In the genomic region with DNA sequence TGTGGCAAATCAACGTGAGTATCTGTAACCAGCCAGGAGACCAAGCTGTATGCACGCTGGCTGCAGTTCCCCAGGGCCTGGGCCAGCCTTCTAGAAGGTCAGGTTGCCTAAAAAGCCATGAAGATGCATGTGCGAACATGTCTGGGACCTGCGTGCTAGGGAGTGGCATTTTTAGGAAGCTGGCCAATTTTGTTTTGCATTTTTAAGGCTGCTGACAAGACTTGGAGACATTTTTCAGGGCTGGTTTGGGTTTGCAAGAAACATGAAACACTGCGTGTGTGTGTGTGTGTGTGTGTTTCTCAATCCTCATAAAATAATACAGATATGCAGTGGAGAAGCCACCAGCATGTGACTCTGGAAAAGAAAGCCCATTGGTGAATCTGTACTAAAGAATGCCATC, we compare ENCODE assay signal across 20 cellular contexts. TPM values are rescaled to one million over a fixed set of nuclear protein-coding genes. Genes with fewer than 3 reads are reported as not detected.
DNase-seq lines count a peak whose midpoint lies in the region; ATAC-seq, FAIRE-seq and TF ChIP-seq lines count a peak whose summit lies in the region.
"Had no signal": no experiment of that assay in that cellular context is flagged by ENCODE, and none has a peak within 500 bp of the region (broad histone marks: within the 10 kb centered on the region; RNA-seq: fewer than 3 reads in every experiment).

No MANE protein-coding gene starts in this region.

- H3K14ac ChIP-seq in trophoblast cell (ENCODE audit: low read length), result no peak overlapping the region

- peaks cover 25% of the 10 kb centered on the region for H3K79me2 ChIP-seq in trophoblast cell (ENCODE audit: control insufficient read depth, insufficient read depth, low read length, poor library complexity)

- H3K4me3 Mint-ChIP-seq in endodermal cell, result no peak overlapping the region
- H3K4me3 Mint-ChIP-seq: B cell had no signal

- H3K4ac ChIP-seq in trophoblast cell (ENCODE audit: low read depth, low read length), result no peak overlapping the region

- no peak overlapping the region for H3K27ac ChIP-seq in endodermal cell (ENCODE audit: low read depth, low read length)
- H3K27ac ChIP-seq in trophoblast cell (ENCODE audit: low read depth, low read length), result peak overlapping the region; percentile 28
- H3K27ac ChIP-seq: body of pancreas, upper lobe of left lung, VCaP had no signal

- no peak overlapping the region for H4K12ac ChIP-seq in trophoblast cell (ENCODE audit: low read depth, low read length)

- H3K36me3 ChIP-seq in endodermal cell (ENCODE audit: control insufficient read depth, insufficient read depth, low read length) (no peaks in the 10 kb centered on the region), trophoblast cell (ENCODE audit: control insufficient read depth in 1 of 2, insufficient read depth in 2 of 2, low read length in 2 of 2) (peaks cover 56 to 81% of the 10 kb centered on the region in 2 experiments)
- H3K36me3 ChIP-seq: upper lobe of left lung had no signal

- H3K79me1 ChIP-seq in trophoblast cell (ENCODE audit: low read length), result peaks cover 21% of the 10 kb centered on the region

- no peak overlapping the region for H2AFZ ChIP-seq in trophoblast cell (ENCODE audit: insufficient read depth, low read length, poor library complexity)
- H2AFZ ChIP-seq: PC-9 had no signal

- no peak overlapping the region for H3K4me3 ChIP-seq in endodermal cell (ENCODE audit: low read length)
- no peak overlapping the region for H3K4me3 ChIP-seq in trophoblast cell (ENCODE audit: low read depth, low read length)
- H3K4me3 ChIP-seq: body of pancreas, PC-9, upper lobe of left lung had no signal

- WGBS in endodermal cell (ENCODE audit: insufficient coverage in 1 of 2, insufficient read length in 1 of 2), 2 experiments, result 90 to 98% methylated on average over 4 of the region's 5 CpGs
- WGBS in trophoblast cell (ENCODE audit: extremely low coverage, insufficient coverage, insufficient read length), result no CpG with 5 or more reads among the region's 5 CpGs

- no peak for TF ChIP-seq CTCF in endodermal cell (conservative IDR thresholded peaks at IDR 0.05)

- no peak overlapping the region for H4K8ac ChIP-seq in trophoblast cell (ENCODE audit: low read depth, low read length)

- no peak overlapping the region for H3K9ac ChIP-seq in endodermal cell (ENCODE audit: extremely low read depth, low read length, poor library complexity, severe bottlenecking)
- no peak overlapping the region for H3K9ac ChIP-seq in trophoblast cell (ENCODE audit: low read length)

- no peak overlapping the region for H4K91ac ChIP-seq in trophoblast cell (ENCODE audit: low read depth, low read length)

- FAIRE-seq in GM19239 (lab: Jason Lieb, UNC), result no peak
- FAIRE-seq: H1 had no signal

- H3K27me3 ChIP-seq in endodermal cell (ENCODE audit: control insufficient read depth, insufficient read depth, low read length, poor library complexity, severe bottlenecking) (peaks cover 27% of the 10 kb centered on the region), trophoblast cell (ENCODE audit: insufficient read depth, low read length) (peaks cover 2% of the 10 kb centered on the region)
- H3K27me3 ChIP-seq: upper lobe of left lung had no signal

- H2BK5ac ChIP-seq in trophoblast cell (ENCODE audit: low read depth, low read length, poor library complexity), result no peak overlapping the region

- H3K27me3 Mint-ChIP-seq in endodermal cell (ENCODE audit: insufficient read depth), result peaks cover 41% of the 10 kb centered on the region

- H3K36me3 Mint-ChIP-seq in endodermal cell (ENCODE audit: low read depth), result no peaks in the 10 kb centered on the region

- no peak overlapping the region for H3K27ac Mint-ChIP-seq in endodermal cell
- H3K27ac Mint-ChIP-seq: B cell had no signal

- no peak overlapping the region for H2AK5ac ChIP-seq in trophoblast cell (ENCODE audit: low read length)

- H2BK120ac ChIP-seq in trophoblast cell (ENCODE audit: insufficient read depth, low read length, poor library complexity), result no peak overlapping the region

- H3K9me3 ChIP-seq in endodermal cell (ENCODE audit: control insufficient read depth, low read length), result no peaks in the 10 kb centered on the region
- no peaks in the 10 kb centered on the region for H3K9me3 ChIP-seq in trophoblast cell (ENCODE audit: insufficient read depth, low read depth, low read length)
- H3K9me3 ChIP-seq: body of pancreas had no signal

- no peak overlapping the region for H3K23ac ChIP-seq in trophoblast cell (ENCODE audit: low read length)

- peak overlapping the region; percentile 49 for H3K18ac ChIP-seq in trophoblast cell (ENCODE audit: low read length)

- peaks cover 8% of the 10 kb centered on the region for H3K4me1 Mint-ChIP-seq in endodermal cell

- ATAC-seq in HG03378 (IDR thresholded peaks at IDR 0.05; ENCODE audit: unreplicated experiment), result no peak
- ATAC-seq: body of pancreas, right cardiac atrium had no signal

- H3K4me1 ChIP-seq in endodermal cell (ENCODE audit: control insufficient read depth, insufficient read depth, low read length) (no peaks in the 10 kb centered on the region), trophoblast cell (ENCODE audit: control insufficient read depth in 1 of 2, insufficient read depth in 2 of 2, low read length in 2 of 2) (peaks cover 21 to 39% of the 10 kb centered on the region in 2 experiments)

- no peaks in the 10 kb centered on the region for H3K9me3 Mint-ChIP-seq in endodermal cell

- H3K4me2 ChIP-seq in trophoblast cell (ENCODE audit: low read length), result no peak overlapping the region

- DNase-seq in DMS79 (lab: John Stamatoyannopoulos, UW), result peak; percentile 34
- peak; percentile 27 to 54 for DNase-seq in NOMO-1 (lab: John Stamatoyannopoulos, UW; ENCODE audit: unreplicated experiment in 2 of 2)
- peak; percentile 9 for DNase-seq in endodermal cell
- no peak for DNase-seq in trophoblast cell
- DNase-seq in NCI-H1436 treated with DMSO at 0.1 percent for 48 hours (lab: John Stamatoyannopoulos, UW), result no peak
- DNase-seq in GM19239 (ENCODE audit: insufficient read length, low spot score), result no peak
- DNase-seq in SHP77 treated with DMSO at 0.1 percent for 48 hours (lab: John Stamatoyannopoulos, UW), result no peak
- DNase-seq: activated effector memory CD4-positive, alpha-beta T cell treated with Interleukin-2 at 50 U/mL for 16 hours; body of pancreas; effector CD8-positive, alpha-beta T cell; NCI-H1048; NCI-H446 treated with DMSO at 0.1 percent for 48 hours; PC-9; right cardiac atrium; stimulated activated CD4-positive, alpha-beta T cell treated with anti-CD3 and anti-CD28 coated beads, Interleukin-4, amount 100 ng/mL, for 24 hours; upper lobe of left lung had no signal

- H2BK12ac ChIP-seq in trophoblast cell (ENCODE audit: low read length), result no peak overlapping the region

RNA-seq across cellular contexts. Expression of gene TGFBI, which starts 5.1 kb away (rescaled TPM):
- 1 to 10 TPM; 2.8 to 4.9 TPM for total RNA-seq in endodermal cell
- 40.8 TPM for polyA plus RNA-seq in endodermal cell (2013, experiment 1 of 2)
- polyA plus RNA-seq in endodermal cell (2013, experiment 2 of 2), result 59.6 TPM
- polyA plus RNA-seq in trophoblast cell (2013), result 3,939 and 3,953 TPM in 2 replicates

Comparison
In these comparisons a context has a peak if more than half of its experiments do, and no peak if none do; other contexts are left out.
1. DNase-seq: peak in DMS79 (single experiment), NOMO-1 (2 of 2) and endodermal cell (single experiment); none in trophoblast cell (0 of 2), NCI-H1436 treated with DMSO at 0.1 percent for 48 hours (single experiment), GM19239 (single experiment) and SHP77 treated with DMSO at 0.1 percent for 48 hours (single experiment).